In genomic region chr2:119288576-119288975, GRCh38 we compare ENCODE assay signal across 33 cellular contexts.
"Had no signal": no experiment of that assay in that cellular context is flagged by ENCODE, and none has a peak within 500 bp of the region (broad histone marks: within the 10 kb centered on the region; RNA-seq: fewer than 3 reads in every experiment).

No MANE protein-coding gene starts in this region.

- H3K27ac Mint-ChIP-seq: activated CD4-positive, alpha-beta T cell treated with anti-CD3 and anti-CD28 coated beads, Interleukin-2, amount 10 ng/mL, durations not matched to agents 7 days and 5 days; activated CD8-positive, alpha-beta memory T cell treated with anti-CD3 and anti-CD28 coated beads, Interleukin-2, amount 10 ng/mL, durations not matched to agents 7 days and 5 days; activated CD8-positive, alpha-beta T cell treated with anti-CD3 and anti-CD28 coated beads for 36 hours; activated naive CD4-positive, alpha-beta T cell treated with anti-CD3 and anti-CD28 coated beads, Interleukin-2, amount 50 U/mL, for 72 hours; activated T-cell treated with anti-CD3 and anti-CD28 coated beads, Interleukin-2, amount 50 U/mL, for 72 hours; effector memory CD8-positive, alpha-beta T cell; mesothelial cell of epicardium; naive thymus-derived CD4-positive, alpha-beta T cell; neural progenitor cell had no signal

- H3K9me3 Mint-ChIP-seq: activated CD4-positive, alpha-beta T cell treated with anti-CD3 and anti-CD28 coated beads, Interleukin-2, amount 10 ng/mL, durations not matched to agents 7 days and 5 days; activated CD8-positive, alpha-beta T cell treated with anti-CD3 and anti-CD28 coated beads for 36 hours; activated naive CD4-positive, alpha-beta T cell treated with anti-CD3 and anti-CD28 coated beads, Interleukin-2, amount 50 U/mL, for 72 hours; activated T-cell treated with anti-CD3 and anti-CD28 coated beads, Interleukin-2, amount 50 U/mL, for 72 hours; effector memory CD8-positive, alpha-beta T cell; immature natural killer cell; mesothelial cell of epicardium; naive thymus-derived CD4-positive, alpha-beta T cell; neural progenitor cell had no signal

- H3K4me1 ChIP-seq: neural progenitor cell, vagina had no signal

- H3K4me1 Mint-ChIP-seq: activated CD8-positive, alpha-beta memory T cell treated with anti-CD3 and anti-CD28 coated beads, Interleukin-2, amount 10 ng/mL, durations not matched to agents 7 days and 5 days; mesothelial cell of epicardium had no signal

- H3K4me3 ChIP-seq: cardiac muscle cell, coronary artery, heart left ventricle, neural progenitor cell, right lobe of liver, skin epidermis, thyroid gland, upper lobe of left lung, vagina had no signal

- H3K36me3 ChIP-seq: cardiac muscle cell, heart left ventricle, neural progenitor cell, right lobe of liver, thyroid gland, vagina had no signal

- H3K36me3 Mint-ChIP-seq: activated CD8-positive, alpha-beta memory T cell treated with anti-CD3 and anti-CD28 coated beads, Interleukin-2, amount 10 ng/mL, durations not matched to agents 7 days and 5 days; activated naive CD4-positive, alpha-beta T cell treated with anti-CD3 and anti-CD28 coated beads, Interleukin-2, amount 50 U/mL, for 72 hours; mesothelial cell of epicardium; neural progenitor cell had no signal

- H3K4me3 Mint-ChIP-seq: activated CD4-positive, alpha-beta T cell treated with anti-CD3 and anti-CD28 coated beads, Interleukin-2, amount 10 ng/mL, durations not matched to agents 7 days and 5 days; activated CD8-positive, alpha-beta memory T cell treated with anti-CD3 and anti-CD28 coated beads, Interleukin-2, amount 10 ng/mL, durations not matched to agents 7 days and 5 days; activated CD8-positive, alpha-beta T cell treated with anti-CD3 and anti-CD28 coated beads for 36 hours; activated T-cell treated with anti-CD3 and anti-CD28 coated beads, Interleukin-2, amount 50 U/mL, for 72 hours; effector memory CD8-positive, alpha-beta T cell; mesothelial cell of epicardium; naive thymus-derived CD4-positive, alpha-beta T cell; neural progenitor cell had no signal

- H3K9me3 ChIP-seq: heart left ventricle, right lobe of liver, thyroid gland, upper lobe of left lung, vagina had no signal

- H3K27ac ChIP-seq: cardiac muscle cell, coronary artery, heart left ventricle, neural progenitor cell, right lobe of liver, skin epidermis, thyroid gland, vagina had no signal

- H3K27me3 ChIP-seq: heart left ventricle, neural progenitor cell, right lobe of liver, thyroid gland, upper lobe of left lung, vagina had no signal

- ATAC-seq: activated CD8-positive, alpha-beta memory T cell treated with anti-CD3 and anti-CD28 coated beads, Interleukin-2, amount 10 ng/mL, durations not matched to agents 7 days and 5 days; activated CD8-positive, alpha-beta T cell treated with anti-CD3 and anti-CD28 coated beads for 36 hours; activated naive CD4-positive, alpha-beta T cell treated with anti-CD3 and anti-CD28 coated beads, Interleukin-2, amount 50 U/mL, for 72 hours; activated T-cell treated with anti-CD3 and anti-CD28 coated beads, Interleukin-2, amount 50 U/mL, for 72 hours; effector memory CD8-positive, alpha-beta T cell; left colon; naive thymus-derived CD4-positive, alpha-beta T cell; right lobe of liver; stimulated activated naive CD8-positive, alpha-beta T cell treated with anti-CD3 and anti-CD28 coated beads, Interleukin-15, Interleukin-2, amounts not matched to agents 100 U/mL and 50 U/mL, for 24 hours had no signal

- H3K27me3 Mint-ChIP-seq: activated CD4-positive, alpha-beta T cell treated with anti-CD3 and anti-CD28 coated beads, Interleukin-2, amount 10 ng/mL, durations not matched to agents 7 days and 5 days; activated CD8-positive, alpha-beta memory T cell treated with anti-CD3 and anti-CD28 coated beads, Interleukin-2, amount 10 ng/mL, durations not matched to agents 7 days and 5 days; activated CD8-positive, alpha-beta T cell treated with anti-CD3 and anti-CD28 coated beads for 36 hours; effector memory CD8-positive, alpha-beta T cell; naive thymus-derived CD4-positive, alpha-beta T cell had no signal

- DNase-seq: activated CD4-positive, alpha-beta T cell treated with anti-CD3 and anti-CD28 coated beads, Interleukin-2, amount 10 ng/mL, durations not matched to agents 7 days and 5 days; activated CD4-positive, CD25-positive, alpha-beta regulatory T cell treated with anti-CD3 and anti-CD28 coated beads, Interleukin-2, amount 50 U/mL, for 72 hours; activated CD8-positive, alpha-beta memory T cell treated with anti-CD3 and anti-CD28 coated beads, Interleukin-2, amount 10 ng/mL, durations not matched to agents 7 days and 5 days; activated CD8-positive, alpha-beta T cell treated with anti-CD3 and anti-CD28 coated beads for 36 hours; activated naive CD4-positive, alpha-beta T cell; activated T-cell treated with anti-CD3 and anti-CD28 coated beads for 4 hours; activated T-cell treated with anti-CD3 and anti-CD28 coated beads, Interleukin-2, amount 50 U/mL, for 72 hours; anterior cingulate cortex; cerebellar nuclear complex; effector memory CD8-positive, alpha-beta T cell; erythroblast; heart left ventricle; hypothalamus; immature natural killer cell; kidney; left colon; naive thymus-derived CD4-positive, alpha-beta T cell; posterior cingulate gyrus; right lobe of liver; stimulated activated CD4-positive, alpha-beta T cell treated with anti-CD3 and anti-CD28 coated beads, Interleukin-12 subunit alpha, Interleukin-12 subunit beta, amount 100 ng/mL, for 4 hours; stimulated activated CD4-positive, alpha-beta T cell treated with anti-CD3 and anti-CD28 coated beads, Interleukin-4, amount 100 ng/mL, for 1 hour; stimulated activated naive CD8-positive, alpha-beta T cell treated with anti-CD3 and anti-CD28 coated beads, Interleukin-15, Interleukin-2, amounts not matched to agents 100 U/mL and 50 U/mL, for 24 hours; substantia nigra; T-helper 2 cell; thyroid gland; upper lobe of left lung had no signal
